In the genomic region with DNA sequence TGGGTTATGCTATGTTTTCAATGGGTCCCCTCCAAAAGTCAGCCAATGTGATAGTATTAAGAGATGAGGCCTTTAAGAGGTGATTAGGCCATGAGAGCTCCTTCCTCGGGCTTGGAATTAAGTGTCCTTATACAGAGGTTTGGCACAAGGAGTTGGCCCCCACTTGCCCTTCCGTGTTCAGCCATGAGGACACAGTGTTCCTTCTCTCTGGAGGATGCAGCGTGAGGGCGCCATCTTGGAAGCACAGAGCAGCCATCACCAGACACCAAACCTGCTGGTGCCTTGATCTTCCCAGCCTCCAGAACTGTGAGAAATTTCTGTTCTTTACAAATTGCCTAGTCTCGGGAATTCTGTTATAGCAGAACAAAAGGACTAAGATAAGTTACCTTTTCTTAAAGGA, we compare ENCODE assay signal across 1 cellular context.
TF ChIP-seq lines count a peak whose summit lies in the region.

No MANE protein-coding gene starts in this region.

TF ChIP-seq in GM23338, 12 proteins besides CTCF, POLR2A, EP300 and RAD21 (continued from another document):
- TF ChIP-seq, protein P1, sequence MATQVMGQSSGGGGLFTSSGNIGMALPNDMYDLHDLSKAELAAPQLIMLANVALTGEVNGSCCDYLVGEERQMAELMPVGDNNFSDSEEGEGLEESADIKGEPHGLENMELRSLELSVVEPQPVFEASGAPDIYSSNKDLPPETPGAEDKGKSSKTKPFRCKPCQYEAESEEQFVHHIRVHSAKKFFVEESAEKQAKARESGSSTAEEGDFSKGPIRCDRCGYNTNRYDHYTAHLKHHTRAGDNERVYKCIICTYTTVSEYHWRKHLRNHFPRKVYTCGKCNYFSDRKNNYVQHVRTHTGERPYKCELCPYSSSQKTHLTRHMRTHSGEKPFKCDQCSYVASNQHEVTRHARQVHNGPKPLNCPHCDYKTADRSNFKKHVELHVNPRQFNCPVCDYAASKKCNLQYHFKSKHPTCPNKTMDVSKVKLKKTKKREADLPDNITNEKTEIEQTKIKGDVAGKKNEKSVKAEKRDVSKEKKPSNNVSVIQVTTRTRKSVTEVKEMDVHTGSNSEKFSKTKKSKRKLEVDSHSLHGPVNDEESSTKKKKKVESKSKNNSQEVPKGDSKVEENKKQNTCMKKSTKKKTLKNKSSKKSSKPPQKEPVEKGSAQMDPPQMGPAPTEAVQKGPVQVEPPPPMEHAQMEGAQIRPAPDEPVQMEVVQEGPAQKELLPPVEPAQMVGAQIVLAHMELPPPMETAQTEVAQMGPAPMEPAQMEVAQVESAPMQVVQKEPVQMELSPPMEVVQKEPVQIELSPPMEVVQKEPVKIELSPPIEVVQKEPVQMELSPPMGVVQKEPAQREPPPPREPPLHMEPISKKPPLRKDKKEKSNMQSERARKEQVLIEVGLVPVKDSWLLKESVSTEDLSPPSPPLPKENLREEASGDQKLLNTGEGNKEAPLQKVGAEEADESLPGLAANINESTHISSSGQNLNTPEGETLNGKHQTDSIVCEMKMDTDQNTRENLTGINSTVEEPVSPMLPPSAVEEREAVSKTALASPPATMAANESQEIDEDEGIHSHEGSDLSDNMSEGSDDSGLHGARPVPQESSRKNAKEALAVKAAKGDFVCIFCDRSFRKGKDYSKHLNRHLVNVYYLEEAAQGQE (IDR thresholded peaks at IDR 0.05; ENCODE audit: unreplicated experiment), result no peak
- no peak for TF ChIP-seq CREB1 (CRISPR knock-in tag; IDR thresholded peaks at IDR 0.05; ENCODE audit: low read depth)
- TF ChIP-seq, protein P2, sequence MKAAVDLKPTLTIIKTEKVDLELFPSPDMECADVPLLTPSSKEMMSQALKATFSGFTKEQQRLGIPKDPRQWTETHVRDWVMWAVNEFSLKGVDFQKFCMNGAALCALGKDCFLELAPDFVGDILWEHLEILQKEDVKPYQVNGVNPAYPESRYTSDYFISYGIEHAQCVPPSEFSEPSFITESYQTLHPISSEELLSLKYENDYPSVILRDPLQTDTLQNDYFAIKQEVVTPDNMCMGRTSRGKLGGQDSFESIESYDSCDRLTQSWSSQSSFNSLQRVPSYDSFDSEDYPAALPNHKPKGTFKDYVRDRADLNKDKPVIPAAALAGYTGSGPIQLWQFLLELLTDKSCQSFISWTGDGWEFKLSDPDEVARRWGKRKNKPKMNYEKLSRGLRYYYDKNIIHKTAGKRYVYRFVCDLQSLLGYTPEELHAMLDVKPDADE (IDR thresholded peaks at IDR 0.05), result no peak
- no peak for TF ChIP-seq NANOG (IDR thresholded peaks at IDR 0.05; ENCODE audit: borderline replicate concordance)
- TF ChIP-seq ZNF331 (CRISPR knock-in tag; IDR thresholded peaks at IDR 0.05; ENCODE audit: low read depth), result no peak
- TF ChIP-seq ZNF114 (CRISPR knock-in tag; IDR thresholded peaks at IDR 0.05), result no peak
TF ChIP-seq in GM23338: peak in this region for 0.
